Comparison of ENCODE assay signal across 8 cellular contexts in the genomic region with DNA sequence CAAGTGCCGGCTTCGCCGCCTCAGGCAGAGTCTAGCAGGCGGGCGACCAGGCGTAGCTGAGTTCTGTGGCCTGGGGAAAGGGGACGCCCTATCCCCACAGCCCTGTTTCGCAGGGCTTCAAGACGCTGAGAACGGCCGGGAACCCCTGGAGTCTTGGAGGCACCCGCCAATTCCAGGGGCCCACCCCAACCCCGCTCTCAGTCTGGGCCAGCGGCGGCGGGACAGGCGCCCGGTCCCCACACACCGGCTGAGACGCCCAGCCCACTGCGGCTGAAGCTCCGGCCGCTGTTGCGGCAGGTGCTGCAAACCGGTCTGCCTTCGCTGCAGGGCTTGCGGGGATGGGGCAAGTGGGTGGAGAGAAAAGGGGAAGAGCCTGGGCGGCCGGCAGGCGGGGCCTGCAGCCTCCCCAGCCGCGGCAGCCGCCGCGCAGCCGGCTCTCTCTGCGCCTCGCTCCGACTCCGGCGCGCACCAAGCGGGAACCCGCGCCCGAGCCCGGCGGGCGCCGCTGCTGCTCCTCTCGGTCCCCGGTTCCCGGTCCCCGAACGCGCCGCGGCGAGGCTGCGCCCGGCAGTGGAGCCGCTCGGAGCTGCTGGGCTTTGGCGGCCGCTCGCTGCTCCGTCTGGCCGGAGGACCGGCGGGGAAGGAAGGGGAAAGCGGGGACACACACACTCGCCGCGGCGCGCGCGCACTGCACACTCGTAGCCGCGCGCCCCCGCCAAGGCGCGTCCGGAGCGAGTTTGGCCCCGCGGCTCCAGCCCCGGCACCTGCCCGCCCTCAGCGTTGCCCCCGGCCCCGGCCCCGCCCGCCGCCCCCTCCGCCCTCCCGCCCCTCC. TPM values are rescaled to one million over a fixed set of nuclear protein-coding genes. Genes with fewer than 3 reads are reported as not detected.
A peak's percentile ranks its signal among the peaks of the same experiment; 100 is the strongest.
DNase-seq lines count a peak whose midpoint lies in the region; ATAC-seq and TF ChIP-seq lines count a peak whose summit lies in the region.

A gene with protein sequence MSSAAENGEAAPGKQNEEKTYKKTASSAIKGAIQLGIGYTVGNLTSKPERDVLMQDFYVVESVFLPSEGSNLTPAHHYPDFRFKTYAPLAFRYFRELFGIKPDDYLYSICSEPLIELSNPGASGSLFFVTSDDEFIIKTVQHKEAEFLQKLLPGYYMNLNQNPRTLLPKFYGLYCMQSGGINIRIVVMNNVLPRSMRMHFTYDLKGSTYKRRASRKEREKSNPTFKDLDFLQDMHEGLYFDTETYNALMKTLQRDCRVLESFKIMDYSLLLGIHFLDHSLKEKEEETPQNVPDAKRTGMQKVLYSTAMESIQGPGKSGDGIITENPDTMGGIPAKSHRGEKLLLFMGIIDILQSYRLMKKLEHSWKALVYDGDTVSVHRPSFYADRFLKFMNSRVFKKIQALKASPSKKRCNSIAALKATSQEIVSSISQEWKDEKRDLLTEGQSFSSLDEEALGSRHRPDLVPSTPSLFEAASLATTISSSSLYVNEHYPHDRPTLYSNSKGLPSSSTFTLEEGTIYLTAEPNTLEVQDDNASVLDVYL (plus strand): TSS at position 437 of the 832 bp plus-strand sequence. CDS start 117,375 bp downstream, outside the sequence.

- no peaks in the 10 kb centered on the region for H3F3A ChIP-seq in SK-N-SH (replicated peaks; ENCODE audit: insufficient read depth)

- H3K27ac ChIP-seq in SK-N-SH (ENCODE audit: low read depth in 2 of 2, low read length in 1 of 2), result no peak within 1 kb of the TSS

- POLR2A ChIA-PET in SK-N-SH (lab: Yijun Ruan, JAX), result no interaction called here

- 0 out of 2 replicates have a peak within 1 kb of the TSS, but pooled peaks have one; percentile 29 for H2AFZ ChIP-seq in SK-N-SH (ENCODE audit: low read depth)

- no peak for TF ChIP-seq RAD21 in SK-N-SH (IDR thresholded peaks at IDR 0.05; ENCODE audit: low read length)

- peak within 1 kb of the TSS; percentile 71 for H3K4me3 Mint-ChIP-seq in central memory CD8-positive, alpha-beta T cell

- no peak within 1 kb of the TSS for H3K27ac Mint-ChIP-seq in central memory CD8-positive, alpha-beta T cell (ENCODE audit: low read depth)

- DNase-seq in GM12864 (ENCODE audit: low read depth) (peak; percentile 56), KG1 (lab: John Stamatoyannopoulos, UW) (peak; percentile 61), SK-N-SH (peak; percentile 47), kidney tubule cell (ENCODE audit: low spot score) (peak; percentile 76), epidermal melanocyte (ENCODE audit: insufficient read length, low spot score) (no peak)
- DNase-seq in central memory CD8-positive, alpha-beta T cell (ENCODE audit: low spot score in 2 of 2), result no peak
- DNase-seq in stimulated activated CD4-positive, alpha-beta T cell treated with anti-CD3 and anti-CD28 coated beads, Interleukin-12 subunit alpha, Interleukin-12 subunit beta, amount 100 ng/mL, for 4 hours, result peak; percentile 23

- H3K9me3 Mint-ChIP-seq in central memory CD8-positive, alpha-beta T cell, result no peaks in the 10 kb centered on the region

- H3K4me2 ChIP-seq in SK-N-SH, result peak within 1 kb of the TSS; percentile 70; the same call in 1 of the 2 replicates

- H3K79me2 ChIP-seq in SK-N-SH (ENCODE audit: insufficient read depth), result no peaks in the 10 kb centered on the region

- TF ChIP-seq CTCF in GM12864 (IDR thresholded peaks at IDR 0.05; ENCODE audit: low read depth, low read length, missing control alignments) (no peak), SK-N-SH (IDR thresholded peaks at IDR 0.05) (no peak)

- H3K4me1 ChIP-seq in SK-N-SH (ENCODE audit: control insufficient read depth in 1 of 2, insufficient read depth in 2 of 2, low read depth in 1 of 2, low read length in 1 of 2), result no peaks in the 10 kb centered on the region

- no peak within 1 kb of the TSS for H3K9ac ChIP-seq in SK-N-SH

- H3K36me3 ChIP-seq in SK-N-SH (replicated peaks in 1 of 2; ENCODE audit: control insufficient read depth in 1 of 2, insufficient read depth in 2 of 2, low read length in 1 of 2), result no peaks in the 10 kb centered on the region

- H3K4me3 ChIP-seq in GM12864 (ENCODE audit: low read depth, low read length) (peak within 1 kb of the TSS; percentile 84), SK-N-SH (ENCODE audit: low read depth in 2 of 2, low read length in 1 of 2) (peak within 1 kb of the TSS; percentile 41 to 49; a peak in 2 of 4 replicates)

- no peaks in the 10 kb centered on the region for H4K20me1 ChIP-seq in SK-N-SH (ENCODE audit: insufficient read depth)

- peaks cover 40% of the 10 kb centered on the region for H3K27me3 ChIP-seq in SK-N-SH (ENCODE audit: insufficient read depth)

- no peaks in the 10 kb centered on the region for H3K9me2 ChIP-seq in SK-N-SH

- TF ChIP-seq EP300 in SK-N-SH (IDR thresholded peaks at IDR 0.05; ENCODE audit: borderline replicate concordance in 1 of 2, low read depth in 1 of 2, low read length in 1 of 2), result no peak

- peaks cover 94% of the 10 kb centered on the region for H3K27me3 Mint-ChIP-seq in central memory CD8-positive, alpha-beta T cell

- no peaks in the 10 kb centered on the region for H3K9me3 ChIP-seq in SK-N-SH

- ATAC-seq in GM21723 (IDR thresholded peaks at IDR 0.05; ENCODE audit: unreplicated experiment), result peak; percentile 78
- peak; percentile 60 for ATAC-seq in central memory CD8-positive, alpha-beta T cell (replicated peaks; ENCODE audit: extremely low read depth, poor library complexity, severe bottlenecking)

- CTCF ChIA-PET in SK-N-SH (lab: Yijun Ruan, JAX), result no interaction called here

- peaks cover 5% of the 10 kb centered on the region for H3K4me1 Mint-ChIP-seq in central memory CD8-positive, alpha-beta T cell

- H3K36me3 Mint-ChIP-seq in central memory CD8-positive, alpha-beta T cell (ENCODE audit: insufficient read depth), result no peaks in the 10 kb centered on the region

- no CpG with 5 or more reads among the region's 99 CpGs for WGBS in SK-N-SH (ENCODE audit: low lambda C conversion rate)

TF ChIP-seq in SK-N-SH, 30 proteins besides CTCF, POLR2A, EP300 and RAD21:
- TF ChIP-seq SMC3 (IDR thresholded peaks at IDR 0.05; ENCODE audit: low read depth, low read length), result no peak
- TF ChIP-seq NFIC (IDR thresholded peaks at IDR 0.05; ENCODE audit: borderline replicate concordance), result no peak
- TF ChIP-seq CHD2 (IDR thresholded peaks at IDR 0.05; ENCODE audit: low read length, partially characterized antibody), result no peak
- no peak for TF ChIP-seq NRF1 (IDR thresholded peaks at IDR 0.05; ENCODE audit: low read depth, low read length)
- no peak for TF ChIP-seq TEAD4 (IDR thresholded peaks at IDR 0.05; ENCODE audit: borderline replicate concordance, insufficient read depth)
- no peak for TF ChIP-seq GABPA (IDR thresholded peaks at IDR 0.05; ENCODE audit: low read depth)
- no peak for TF ChIP-seq FOSL2 (IDR thresholded peaks at IDR 0.05; ENCODE audit: borderline replicate concordance, low read depth)
- no peak for TF ChIP-seq RCOR1 (IDR thresholded peaks at IDR 0.05; ENCODE audit: low read length)
- TF ChIP-seq RFX5 (IDR thresholded peaks at IDR 0.05; ENCODE audit: low read length), result no peak
- no peak for TF ChIP-seq ELF1 (IDR thresholded peaks at IDR 0.05)
- TF ChIP-seq RXRA (IDR thresholded peaks at IDR 0.05; ENCODE audit: borderline replicate concordance, low read depth), result no peak
- TF ChIP-seq TCF12 (IDR thresholded peaks at IDR 0.05), result no peak
- TF ChIP-seq MEF2A (IDR thresholded peaks at IDR 0.05; ENCODE audit: borderline replicate concordance, low read depth), result no peak
- TF ChIP-seq, protein P1, sequence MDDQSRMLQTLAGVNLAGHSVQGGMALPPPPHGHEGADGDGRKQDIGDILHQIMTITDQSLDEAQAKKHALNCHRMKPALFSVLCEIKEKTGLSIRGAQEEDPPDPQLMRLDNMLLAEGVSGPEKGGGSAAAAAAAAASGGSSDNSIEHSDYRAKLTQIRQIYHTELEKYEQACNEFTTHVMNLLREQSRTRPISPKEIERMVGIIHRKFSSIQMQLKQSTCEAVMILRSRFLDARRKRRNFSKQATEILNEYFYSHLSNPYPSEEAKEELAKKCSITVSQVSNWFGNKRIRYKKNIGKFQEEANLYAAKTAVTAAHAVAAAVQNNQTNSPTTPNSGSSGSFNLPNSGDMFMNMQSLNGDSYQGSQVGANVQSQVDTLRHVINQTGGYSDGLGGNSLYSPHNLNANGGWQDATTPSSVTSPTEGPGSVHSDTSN (IDR thresholded peaks at IDR 0.05), result no peak

RNA-seq across cellular contexts. Expression of the gene that starts here (rescaled TPM):
- polyA plus RNA-seq in SK-N-SH (2012; rRNA removed), result not detected in 2 replicates
- polyA plus RNA-seq in SK-N-SH (2012; cell fraction: cytosol; rRNA removed), result not detected in 2 replicates
- not detected in 2 replicates for polyA plus RNA-seq in SK-N-SH (2012; cell fraction: nucleus; rRNA removed)

Comparison
In these comparisons a context has a peak if more than half of its experiments do, and no peak if none do; other contexts are left out.
1. Peak in DNase-seq, H3K4me3 ChIP-seq and H3K4me2 ChIP-seq in SK-N-SH; RNA of the gene not detected or under 1 TPM.
2. DNase-seq: peak in GM12864 (single experiment), KG1 (single experiment), kidney tubule cell (single experiment) and stimulated activated CD4-positive, alpha-beta T cell treated with anti-CD3 and anti-CD28 coated beads, Interleukin-12 subunit alpha, Interleukin-12 subunit beta, amount 100 ng/mL, for 4 hours (single experiment); none in central memory CD8-positive, alpha-beta T cell (0 of 2) and epidermal melanocyte (single experiment).